9 cellular contexts compared by ENCODE assay signal in genomic region chr6:157879873-157880254, GRCh38. TPM values are rescaled to one million over a fixed set of nuclear protein-coding genes. Genes with fewer than 3 reads are reported as not detected.
DNase-seq lines count a peak whose midpoint lies in the region; ATAC-seq, FAIRE-seq and TF ChIP-seq lines count a peak whose summit lies in the region.
"Had no signal": no experiment of that assay in that cellular context is flagged by ENCODE, and none has a peak within 500 bp of the region (broad histone marks: within the 10 kb centered on the region; RNA-seq: fewer than 3 reads in every experiment).

No MANE protein-coding gene starts in this region.

- H3K36me3 ChIP-seq in HepG2 (replicated peaks in 1 of 2; ENCODE audit: control insufficient read depth in 1 of 2, insufficient read depth in 2 of 2, low read length in 2 of 2) = peaks cover 20 to 59% of the 10 kb centered on the region in 2 experiments

- TF ChIP-seq EP300 in HepG2 (IDR thresholded peaks at IDR 0.05; ENCODE audit: low read depth in 2 of 2, low read length in 2 of 2) (no peak), HepG2 (CRISPR knock-in tag; IDR thresholded peaks at IDR 0.05; ENCODE audit: borderline replicate concordance) (no peak)

- H3K9me3 ChIP-seq in HepG2 (ENCODE audit: low read length) = no peaks in the 10 kb centered on the region

- no peaks in the 10 kb centered on the region for H3K27me3 ChIP-seq in HepG2 (ENCODE audit: control insufficient read depth in 1 of 2, insufficient read depth in 2 of 2, low read length in 2 of 2)

- CTCF ChIA-PET in HepG2 (lab: Yijun Ruan, JAX; ENCODE audit: low intra/inter-chr PET ratio, low total read pairs) = no interaction called here

- no peak overlapping the region for H3K27ac ChIP-seq in HepG2 (ENCODE audit: extremely low read length, insufficient read depth, low read length)

- WGBS in HepG2 (ENCODE audit: low lambda C conversion rate) = 100% methylated on average over 2 of the region's 2 CpGs

- POLR2A ChIA-PET in HepG2 (lab: Yijun Ruan, JAX) = no interaction called here

- in situ Hi-C loops in HepG2 (cut with HindIII; ENCODE audit: extremely low pct_ligation_motif_present, low pct_unique_long_range_greater_than_20kb) = no loop called here

- no peak overlapping the region for H2AFZ ChIP-seq in HepG2 (ENCODE audit: low read length)

- DNase-seq in islet precursor cell (peak; percentile 86), GDM1 (lab: John Stamatoyannopoulos, UW) (no peak), hepatic stellate cell (ENCODE audit: low spot score) (no peak), HepG2 (ENCODE audit: low spot score) (no peak), cortex of kidney (lab: John Stamatoyannopoulos, UW) (no peak)
- DNase-seq: NCI-H1436 had no signal

- TF ChIP-seq RAD21 in HepG2 (CRISPR knock-in tag; IDR thresholded peaks at IDR 0.05) = no peak

- peak; percentile 21 for ATAC-seq in GM18861 (IDR thresholded peaks at IDR 0.05; ENCODE audit: unreplicated experiment)
- ATAC-seq in GM21576 (IDR thresholded peaks at IDR 0.05; ENCODE audit: unreplicated experiment) = peak; percentile 39
- peak; percentile 32 for ATAC-seq in HG03521 (IDR thresholded peaks at IDR 0.05; ENCODE audit: unreplicated experiment)
- ATAC-seq in HepG2 = no peak

- no peaks in the 10 kb centered on the region for H3K79me2 ChIP-seq in HepG2 (ENCODE audit: insufficient read depth, low read length)

- H4K20me1 ChIP-seq in HepG2 (ENCODE audit: insufficient read depth, low read length) = no peaks in the 10 kb centered on the region; the same call in 1 of the 2 replicates

- intact Hi-C loops in HepG2 (cut with micrococcal nuclease; ENCODE audit: unreplicated experiment) = loop anchor here (10.0 kb wide), 1 partner anchor 215 kb away; no protein-coding TSS in a partner anchor

- TF ChIP-seq CTCF in HepG2 (CRISPR knock-in tag; IDR thresholded peaks at IDR 0.05) = no peak

- no peak overlapping the region for H3K4me3 ChIP-seq in HepG2 (replicated peaks in 1 of 3; ENCODE audit: insufficient read depth in 1 of 3, low read depth in 2 of 3, low read length in 3 of 3)

- no peak overlapping the region for H3K9ac ChIP-seq in HepG2 (ENCODE audit: insufficient read depth, low read depth, low read length)

- no peak for FAIRE-seq in HepG2 (lab: Jason Lieb, UNC)

- no TSS peak for BruUV-seq in HepG2 (replicated peaks; lab: Mats Ljungman, UMichigan)

- H3K4me1 ChIP-seq in HepG2 (ENCODE audit: insufficient read depth, low read length) = peaks cover 11% of the 10 kb centered on the region

- TF ChIP-seq POLR2A in HepG2 (IDR thresholded peaks at IDR 0.05; ENCODE audit: insufficient read depth in 1 of 2, low read depth in 2 of 2, low read length in 2 of 2) = no peak

- no peak overlapping the region for H3K4me2 ChIP-seq in HepG2 (ENCODE audit: low read depth, low read length)

TF ChIP-seq in HepG2, 621 proteins besides CTCF, POLR2A, EP300 and RAD21:
- TF ChIP-seq PRDM4 (CRISPR knock-in tag; IDR thresholded peaks at IDR 0.05; ENCODE audit: borderline replicate concordance) = no peak
- TF ChIP-seq ZNF235 (CRISPR knock-in tag; IDR thresholded peaks at IDR 0.05; ENCODE audit: borderline replicate concordance) = no peak
- no peak for TF ChIP-seq WIZ (CRISPR knock-in tag; IDR thresholded peaks at IDR 0.05)
- no peak for TF ChIP-seq ZNF337 (CRISPR knock-in tag; IDR thresholded peaks at IDR 0.05; ENCODE audit: borderline replicate concordance, low read depth)
- no peak for TF ChIP-seq ETV5 (CRISPR knock-in tag; IDR thresholded peaks at IDR 0.05; ENCODE audit: borderline replicate concordance)
- no peak for TF ChIP-seq RFX5 (IDR thresholded peaks at IDR 0.05; ENCODE audit: low read depth, low read length)
- TF ChIP-seq NFYC (CRISPR knock-in tag; IDR thresholded peaks at IDR 0.05) = no peak
- no peak for TF ChIP-seq ATF4 (CRISPR knock-in tag; IDR thresholded peaks at IDR 0.05)
- TF ChIP-seq ZNF569 (CRISPR knock-in tag; IDR thresholded peaks at IDR 0.05; ENCODE audit: borderline replicate concordance) = no peak
- TF ChIP-seq CCAR2 (optimal IDR thresholded peaks at IDR 0.05; ENCODE audit: low read depth, low read length) = no peak
- no peak for TF ChIP-seq RBAK (CRISPR knock-in tag; IDR thresholded peaks at IDR 0.05)
- no peak for TF ChIP-seq SKIL (CRISPR knock-in tag; IDR thresholded peaks at IDR 0.05; ENCODE audit: borderline replicate concordance)
- TF ChIP-seq ZNF232 (CRISPR knock-in tag; IDR thresholded peaks at IDR 0.05; ENCODE audit: borderline replicate concordance) = no peak
- TF ChIP-seq SAP130 (CRISPR knock-in tag; IDR thresholded peaks at IDR 0.05; ENCODE audit: low read depth) = no peak
TF ChIP-seq in HepG2: peak in this region for 0.

RNA-seq across cellular contexts. Expression of gene SNX9, which starts 56.8 kb away (rescaled TPM):
- 21.9 and 27.7 TPM in 2 replicates for total RNA-seq in HepG2 (2016; rRNA removed; fragmentation: Illumina TruSeq; extraction: Trizol)
- 3.3 and 3.5 TPM in 2 replicates for total RNA-seq in HepG2 (2016; cell fraction: cytosol; rRNA removed; fragmentation: Illumina TruSeq; extraction: Trizol; ENCODE audit: low read depth)
- 20.6 and 26.2 TPM in 2 replicates for total RNA-seq in HepG2 (2016; cell fraction: insoluble cytoplasmic fraction; rRNA removed; fragmentation: Illumina TruSeq; extraction: Trizol)
- 11.1 and 12.4 TPM in 2 replicates for total RNA-seq in HepG2 (2016; cell fraction: membrane; rRNA removed; fragmentation: Illumina TruSeq; extraction: Trizol)
- total RNA-seq in HepG2 (2016; cell fraction: nucleus; rRNA removed; fragmentation: Illumina TruSeq; extraction: Trizol) = 15.6 and 15.7 TPM in 2 replicates
- polyA plus RNA-seq in HepG2 (2011; rRNA removed) = 35.2 and 36.0 TPM in 2 replicates
- polyA plus RNA-seq in HepG2 (2011; cell fraction: cytosol; rRNA removed) = 25.8 and 32.1 TPM in 2 replicates
- 24.9 and 25.2 TPM in 2 replicates for polyA plus RNA-seq in HepG2 (2011; cell fraction: nucleus; rRNA removed)
- 29.4 and 32.2 TPM in 2 replicates for polyA plus RNA-seq in HepG2 (2012)
- polyA plus RNA-seq in HepG2 (2016; cell fraction: cytosol; fragmentation: Illumina TruSeq; extraction: Trizol; ENCODE audit: low read depth) = 2.4 and 2.5 TPM in 2 replicates
- polyA plus RNA-seq in HepG2 (2016; cell fraction: insoluble cytoplasmic fraction; fragmentation: Illumina TruSeq; extraction: Trizol; ENCODE audit: low read depth) = 27.0 and 29.7 TPM in 2 replicates
- 6.8 and 7.3 TPM in 2 replicates for polyA plus RNA-seq in HepG2 (2016; cell fraction: membrane; fragmentation: Illumina TruSeq; extraction: Trizol; ENCODE audit: low read depth)
- 20.8 and 21.2 TPM in 2 replicates for polyA plus RNA-seq in HepG2 (2016; cell fraction: nucleus; fragmentation: Illumina TruSeq; extraction: Trizol; ENCODE audit: insufficient read depth, low read depth)
- 17.0 and 19.8 TPM in 2 replicates for polyA minus RNA-seq in HepG2 (2011; rRNA and poly(A)+ RNA removed; ENCODE audit: low replicate concordance)
- polyA minus RNA-seq in HepG2 (2011; cell fraction: cytosol; rRNA and poly(A)+ RNA removed) = 22.7 and 25.5 TPM in 2 replicates
- 26.1 and 28.5 TPM in 2 replicates for polyA minus RNA-seq in HepG2 (2011; cell fraction: nucleus; rRNA and poly(A)+ RNA removed)
